ENCODE assay signal across 8 cellular contexts in genomic region chrX:134807039-134807729, GRCh38. TPM values are rescaled to one million over a fixed set of nuclear protein-coding genes. Genes with fewer than 3 reads are reported as not detected.
A peak's percentile ranks its signal among the peaks of the same experiment; 100 is the strongest.
DNase-seq lines count a peak whose midpoint lies in the region; ATAC-seq and TF ChIP-seq lines count a peak whose summit lies in the region.

No MANE protein-coding gene starts in this region.

- no peaks in the 10 kb centered on the region for H3K4me1 ChIP-seq in BLaER1
- H3K4me1 ChIP-seq in colonic mucosa = no peaks in the 10 kb centered on the region

- intact Hi-C loops in colonic mucosa (cut with DNase I) (no loop called here), left colon (cut with DNase I, micrococcal nuclease) (no loop called here)

- peaks cover 90% of the 10 kb centered on the region for H3K27me3 ChIP-seq in BLaER1
- no peaks in the 10 kb centered on the region for H3K27me3 ChIP-seq in colonic mucosa

- peak overlapping the region; percentile 83 for H3K4me2 ChIP-seq in BLaER1

- ATAC-seq in GM19324 (IDR thresholded peaks at IDR 0.05; ENCODE audit: low FRiP score, unreplicated experiment) (peak; percentile 69), HG03460 (IDR thresholded peaks at IDR 0.05; ENCODE audit: unreplicated experiment) (peak; percentile 94), left colon (peak; percentile 99)

- peak overlapping the region; percentile 72 for H3K9ac ChIP-seq in BLaER1
- H3K9ac ChIP-seq in colonic mucosa (ENCODE audit: low read depth in 2 of 2, low read length in 2 of 2) = peak overlapping the region; percentile 59 to 69

- DNase-seq in NCI-H524 (lab: John Stamatoyannopoulos, UW) (peak; percentile 87 to 92), colonic mucosa (peak; percentile 89), left colon (peak; percentile 90 to 92)
- DNase-seq in activated CD4-positive, alpha-beta T cell treated with anti-CD3 and anti-CD28 coated beads for 48 hours = peak; percentile 89
- DNase-seq in stimulated activated CD4-positive, alpha-beta T cell treated with anti-CD3 and anti-CD28 coated beads, Interleukin-1b, Interleukin-23, amount 100 ng/mL, for 4 hours (ENCODE audit: low read depth in 2 of 2) = peak; percentile 64 to 73

- H3K27ac ChIP-seq in BLaER1 (peak overlapping the region; percentile 22; the same call in 1 of the 2 replicates), colonic mucosa (peak overlapping the region; percentile 75)

- peak overlapping the region; percentile 73 for H3K4me3 ChIP-seq in BLaER1
- H3K4me3 ChIP-seq in colonic mucosa = peak overlapping the region; percentile 44

- no peaks in the 10 kb centered on the region for H3K36me3 ChIP-seq in BLaER1
- H3K36me3 ChIP-seq in colonic mucosa = no peaks in the 10 kb centered on the region

- H3K9me3 ChIP-seq in BLaER1 (no peaks in the 10 kb centered on the region), colonic mucosa (no peaks in the 10 kb centered on the region)

- no peaks in the 10 kb centered on the region; the same call in 1 of the 2 replicates for H4K20me1 ChIP-seq in BLaER1

- TF ChIP-seq CTCF in colonic mucosa (IDR thresholded peaks at IDR 0.05) = no peak

RNA-seq across cellular contexts. Expression of gene PABIR2, which starts 10.2 kb away (rescaled TPM):
- total RNA-seq in colonic mucosa = 10 to 100 TPM; 17.1 to 26.7 TPM
- total RNA-seq in left colon = 10 to 100 TPM; 17.1 to 18.9 TPM

Comparison
In these comparisons a context has a peak if more than half of its experiments do, and no peak if none do; other contexts are left out.
1. Peak in every context shown above with its lines: DNase-seq, ATAC-seq, H3K4me3 ChIP-seq and H3K27ac ChIP-seq.